14 cellular contexts compared by ENCODE assay signal in the genomic region with DNA sequence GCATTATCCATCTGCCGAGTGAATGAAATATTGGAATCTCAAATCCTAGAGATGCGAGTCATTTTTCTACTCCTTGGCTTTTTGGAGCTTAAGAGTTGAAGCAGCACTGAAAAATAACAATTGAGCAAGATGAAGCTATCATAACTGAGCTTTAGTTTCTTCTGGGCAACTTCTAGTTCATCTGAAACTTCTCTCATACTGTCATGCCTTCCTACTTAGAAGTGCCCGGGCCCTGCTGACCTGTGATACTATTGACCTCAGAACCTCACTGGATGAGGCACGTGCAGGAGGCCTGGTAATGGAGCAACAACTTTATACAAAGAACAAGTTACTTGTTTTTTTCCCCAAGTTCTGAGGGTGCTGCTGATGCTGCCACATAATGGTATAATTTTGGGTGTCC. TPM values are rescaled to one million over a fixed set of nuclear protein-coding genes. Genes with fewer than 3 reads are reported as not detected.
DNase-seq lines count a peak whose midpoint lies in the region; ATAC-seq and TF ChIP-seq lines count a peak whose summit lies in the region.
"Had no signal": no experiment of that assay in that cellular context is flagged by ENCODE, and none has a peak within 500 bp of the region (broad histone marks: within the 10 kb centered on the region; RNA-seq: fewer than 3 reads in every experiment).

No MANE protein-coding gene starts in this region.

- peaks cover 0 to 17% (median 14%) of the 10 kb centered on the region in 4 donors for H3K4me1 Mint-ChIP-seq in CD4-positive, alpha-beta memory T cell
- H3K4me1 Mint-ChIP-seq in activated CD4-positive, alpha-beta memory T cell treated with anti-CD3 and anti-CD28 coated beads for 36 hours (ENCODE audit: low read depth), result peaks cover 10% of the 10 kb centered on the region

- CTCF ChIA-PET in CD4-positive, alpha-beta memory T cell (lab: Charles Lee; ENCODE audit: partially characterized antibody), result no interaction called here
- CTCF ChIA-PET in activated CD4-positive, alpha-beta memory T cell treated with anti-CD3 and anti-CD28 coated beads for 36 hours (lab: Charles Lee), result interaction anchor here (0.6 kb wide), 1 partner anchor 17 kb away, joined by 3 read pairs; no protein-coding TSS in a partner anchor

- H4K20me1 ChIP-seq in hepatocyte (ENCODE audit: insufficient read depth, poor library complexity, severe bottlenecking), result no peaks in the 10 kb centered on the region

- H2AFZ ChIP-seq in hepatocyte, result no peak overlapping the region

- peak; percentile 37 for ATAC-seq in GM19395 (IDR thresholded peaks at IDR 0.05; ENCODE audit: unreplicated experiment)
- peak; percentile 31 for ATAC-seq in HG03460 (IDR thresholded peaks at IDR 0.05; ENCODE audit: unreplicated experiment)
- no peak for ATAC-seq in HG03280 (IDR thresholded peaks at IDR 0.05; ENCODE audit: unreplicated experiment)

- H3K79me2 ChIP-seq in hepatocyte, result no peaks in the 10 kb centered on the region

- H3K4me1 ChIP-seq in CD4-positive, alpha-beta memory T cell (ENCODE audit: insufficient read depth, low read length), result peaks cover 4% of the 10 kb centered on the region
- H3K4me1 ChIP-seq in hepatocyte (ENCODE audit: insufficient read depth), result no peaks in the 10 kb centered on the region

- DNase-seq in CD4-positive, alpha-beta memory T cell, result no peak
- DNase-seq in fibroblast of the aortic adventitia (ENCODE audit: low read depth), result peak; percentile 22
- no peak for DNase-seq in activated CD4-positive, alpha-beta memory T cell treated with anti-CD3 and anti-CD28 coated beads for 36 hours
- DNase-seq in hepatocyte (ENCODE audit: low spot score), result no peak
- no peak for DNase-seq in NCI-H2081 (lab: John Stamatoyannopoulos, UW)
- DNase-seq: activated CD4-positive, alpha-beta T cell treated with anti-CD3 and anti-CD28 coated beads for 4 hours; amniotic stem cell; NCI-H1048; NCI-H82 had no signal

- no peaks in the 10 kb centered on the region for H3K9me3 ChIP-seq in CD4-positive, alpha-beta memory T cell (ENCODE audit: control insufficient read depth in 1 of 2, low read length in 2 of 2)
- H3K9me3 ChIP-seq in hepatocyte (ENCODE audit: low read depth), result no peaks in the 10 kb centered on the region

- H3K9me2 ChIP-seq in hepatocyte (replicated peaks; ENCODE audit: insufficient read depth), result no peaks in the 10 kb centered on the region

- POLR2A ChIA-PET in CD4-positive, alpha-beta memory T cell (lab: Charles Lee; ENCODE audit: partially characterized antibody), result interaction anchor here (0.6 kb wide), 1 partner anchor 9 kb away, joined by 3 read pairs; no protein-coding TSS in a partner anchor
- POLR2A ChIA-PET in activated CD4-positive, alpha-beta memory T cell treated with anti-CD3 and anti-CD28 coated beads for 36 hours (lab: Charles Lee), result no interaction called here

- peak overlapping the region in 2 of 7 donors; percentile 48 to 72 for H3K27ac Mint-ChIP-seq in CD4-positive, alpha-beta memory T cell
- H3K27ac Mint-ChIP-seq in activated CD4-positive, alpha-beta memory T cell treated with anti-CD3 and anti-CD28 coated beads for 36 hours, result no peak overlapping the region

- H3K27me3 Mint-ChIP-seq in CD4-positive, alpha-beta memory T cell, result no peaks in the 10 kb centered on the region
- H3K27me3 Mint-ChIP-seq in activated CD4-positive, alpha-beta memory T cell treated with anti-CD3 and anti-CD28 coated beads for 36 hours, result no peaks in the 10 kb centered on the region

- intact Hi-C loops in CD4-positive, alpha-beta memory T cell (cut with micrococcal nuclease), result no loop called here
- intact Hi-C loops in activated CD4-positive, alpha-beta memory T cell treated with anti-CD3 and anti-CD28 coated beads for 36 hours (cut with micrococcal nuclease), result no loop called here

- H3K9me3 Mint-ChIP-seq in CD4-positive, alpha-beta memory T cell, result peaks cover 0 to 4% (median 0%) of the 10 kb centered on the region in 8 donors
- H3K9me3 Mint-ChIP-seq in activated CD4-positive, alpha-beta memory T cell treated with anti-CD3 and anti-CD28 coated beads for 36 hours, result no peaks in the 10 kb centered on the region

- H3K4me3 Mint-ChIP-seq in CD4-positive, alpha-beta memory T cell, result peak overlapping the region in 6 of 8 donors; percentile 67 to 90 (median 78)
- H3K4me3 Mint-ChIP-seq in activated CD4-positive, alpha-beta memory T cell treated with anti-CD3 and anti-CD28 coated beads for 36 hours, result no peak overlapping the region

- no peaks in the 10 kb centered on the region for H3K27me3 ChIP-seq in CD4-positive, alpha-beta memory T cell (ENCODE audit: insufficient read depth, low read length)
- H3K27me3 ChIP-seq in hepatocyte, result no peaks in the 10 kb centered on the region

- H3K4me3 ChIP-seq in CD4-positive, alpha-beta memory T cell (ENCODE audit: low read length in 2 of 2), result no peak overlapping the region
- H3K4me3 ChIP-seq in fibroblast of the aortic adventitia (ENCODE audit: low read depth, low read length) (no peak overlapping the region), hepatocyte (no peak overlapping the region)
- H3K4me3 ChIP-seq: SK-N-MC had no signal

- no peaks in the 10 kb centered on the region for H3K36me3 ChIP-seq in CD4-positive, alpha-beta memory T cell (ENCODE audit: insufficient read depth, low read length)
- H3K36me3 ChIP-seq in hepatocyte (replicated peaks; ENCODE audit: insufficient read depth, low read depth), result no peaks in the 10 kb centered on the region

- 61% methylated on average over 4 of the region's 4 CpGs for WGBS in hepatocyte (ENCODE audit: low lambda C conversion rate, missing lambda C conversion rate)

- no peak overlapping the region for H3K4me2 ChIP-seq in hepatocyte

- TF ChIP-seq CTCF in fibroblast of the aortic adventitia (IDR thresholded peaks at IDR 0.05; ENCODE audit: insufficient read depth, low read length) (no peak), hepatocyte (IDR thresholded peaks at IDR 0.05; ENCODE audit: poor library complexity) (no peak)

- no peaks in the 10 kb centered on the region for H3K36me3 Mint-ChIP-seq in CD4-positive, alpha-beta memory T cell
- H3K36me3 Mint-ChIP-seq in activated CD4-positive, alpha-beta memory T cell treated with anti-CD3 and anti-CD28 coated beads for 36 hours, result no peaks in the 10 kb centered on the region

- H3K27ac ChIP-seq in CD4-positive, alpha-beta memory T cell (ENCODE audit: low read depth, low read length), result no peak overlapping the region
- H3K27ac ChIP-seq in hepatocyte, result no peak overlapping the region
- H3K27ac ChIP-seq: C4-2B, SK-N-MC had no signal

RNA-seq across cellular contexts. Expression of a gene that starts 48.5 kb away (rescaled TPM):
- total RNA-seq in CD4-positive, alpha-beta memory T cell, result not detected
- not detected for polyA plus RNA-seq in CD4-positive, alpha-beta memory T cell
- 4.0 and 15.6 TPM in 2 replicates for total RNA-seq in fibroblast of the aortic adventitia (ENCODE audit: low replicate concordance)
- not detected for total RNA-seq in activated CD4-positive, alpha-beta memory T cell treated with anti-CD3 and anti-CD28 coated beads for 36 hours
- total RNA-seq in hepatocyte, result 14.5 and 29.7 TPM in 2 replicates
- 14.5 and 17.1 TPM in 2 replicates for polyA plus RNA-seq in hepatocyte
